Comparison of ENCODE assay signal across 2 cellular contexts in genomic region chr19:38290631-38291147, GRCh38.
TF ChIP-seq lines count a peak whose summit lies in the region.

No MANE protein-coding gene starts in this region.

TF ChIP-seq in GM12878, 131 proteins besides CTCF, POLR2A, EP300 and RAD21:
- TF ChIP-seq SUZ12 (IDR thresholded peaks at IDR 0.05; ENCODE audit: unreplicated experiment) (no peak), TCF3 (IDR thresholded peaks at IDR 0.05; ENCODE audit: borderline replicate concordance, insufficient read depth, low read depth, low read length) (no peak), SMAD1 (IDR thresholded peaks at IDR 0.05; ENCODE audit: low read depth, partially characterized antibody) (no peak), NKRF (conservative IDR thresholded peaks at IDR 0.05) (no peak), LARP7 (IDR thresholded peaks at IDR 0.05) (no peak), BCLAF1 (IDR thresholded peaks at IDR 0.05) (no peak), ZBTB4 (CRISPR knock-in tag; IDR thresholded peaks at IDR 0.05) (no peak), MXI1 (IDR thresholded peaks at IDR 0.05; ENCODE audit: low read depth, low read length) (no peak), BCL3 (IDR thresholded peaks at IDR 0.05; ENCODE audit: borderline replicate concordance, insufficient read depth, low read depth, low read length, poor library complexity, severe bottlenecking) (no peak), ZBTB11 (CRISPR knock-in tag; IDR thresholded peaks at IDR 0.05) (no peak)

TF ChIP-seq in HEK293T, 16 proteins besides CTCF, POLR2A, EP300 and RAD21:
- TF ChIP-seq ELF4 (IDR thresholded peaks at IDR 0.05) (no peak), SP1 (IDR thresholded peaks at IDR 0.05) (no peak), LEF1 (IDR thresholded peaks at IDR 0.05; ENCODE audit: borderline replicate concordance) (no peak), ZNF384 (IDR thresholded peaks at IDR 0.05) (no peak), FOXM1 (IDR thresholded peaks at IDR 0.05; ENCODE audit: borderline replicate concordance) (no peak), HDGF (IDR thresholded peaks at IDR 0.05; ENCODE audit: borderline replicate concordance) (no peak), FOXA1 (IDR thresholded peaks at IDR 0.05) (no peak), BHLHE40 (IDR thresholded peaks at IDR 0.05; ENCODE audit: borderline replicate concordance) (no peak)
